ENCODE assay signal across 35 cellular contexts in the genomic region with DNA sequence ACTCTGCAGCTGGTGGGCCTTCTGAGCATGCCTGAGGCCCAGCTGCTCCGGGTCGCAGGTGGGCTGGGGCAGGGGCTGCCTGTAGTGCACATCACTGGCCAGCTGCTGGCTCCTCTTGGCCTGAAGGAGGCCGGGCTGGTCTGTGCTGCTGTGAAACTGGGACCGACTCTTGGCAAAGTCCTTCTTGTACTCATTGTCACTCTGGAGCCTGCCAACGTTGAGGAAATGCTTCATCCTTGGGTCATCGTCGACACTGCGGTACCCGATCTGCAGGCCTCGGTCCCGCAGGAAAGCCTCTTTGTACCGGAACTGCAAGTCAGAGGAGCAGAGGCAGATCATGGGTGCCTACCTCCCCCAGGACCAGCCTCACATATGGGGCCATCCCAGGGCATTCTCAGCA. TPM values are rescaled to one million over a fixed set of nuclear protein-coding genes. Genes with fewer than 3 reads are reported as not detected.
"Had no signal": no experiment of that assay in that cellular context is flagged by ENCODE, and none has a peak within 500 bp of the region (broad histone marks: within the 10 kb centered on the region; RNA-seq: fewer than 3 reads in every experiment).

No MANE protein-coding gene starts in this region.

- ATAC-seq: activated CD4-positive, CD25-positive, alpha-beta regulatory T cell treated with anti-CD3 and anti-CD28 coated beads, Interleukin-2, amount 50 U/mL, for 24 hours; activated CD8-positive, alpha-beta T cell treated with anti-CD3 and anti-CD28 coated beads for 36 hours; activated T-cell treated with anti-CD3 and anti-CD28 coated beads, Interleukin-2, amount 50 U/mL, for 4 hours; activated T-helper 17 cell treated with anti-CD3 and anti-CD28 coated beads, Interleukin-2, amount 50 U/mL, for 72 hours; esophagus mucosa; foreskin keratinocyte; gastroesophageal sphincter; T-helper 17 cell had no signal

- H3K4me3 Mint-ChIP-seq: activated B cell treated with CpG ODN at 0.5 μM for 24 hours; activated CD8-positive, alpha-beta T cell treated with anti-CD3 and anti-CD28 coated beads for 36 hours; activated naive CD8-positive, alpha-beta T cell; activated T-cell treated with anti-CD3 and anti-CD28 coated beads, Interleukin-2, amount 50 U/mL, for 4 hours; activated T-helper 17 cell treated with anti-CD3 and anti-CD28 coated beads, Interleukin-2, amount 50 U/mL, for 72 hours; central memory CD8-positive, alpha-beta T cell; dendritic cell treated with granulocyte-macrophage colony-stimulating factor and Interleukin-4, amounts not matched to agents 40 ng/mL and 50 ng/mL, for 4 days; endodermal cell; T-helper 17 cell; T-helper 2 cell treated with Interferon-gamma antibody and Interleukin-4, amounts not matched to agents 5 μg/mL and 100 μg/mL, for 36 hours had no signal

- H3K4me1 Mint-ChIP-seq: activated B cell treated with CpG ODN at 0.5 μM for 24 hours; activated T-helper 17 cell treated with anti-CD3 and anti-CD28 coated beads, Interleukin-2, amount 50 U/mL, for 72 hours; central memory CD8-positive, alpha-beta T cell; T-helper 17 cell had no signal

- H3K4me1 ChIP-seq: foreskin keratinocyte, gastroesophageal sphincter had no signal

- H3K27ac ChIP-seq: brain microvascular endothelial cell, coronary artery, dorsolateral prefrontal cortex, foreskin keratinocyte, gastroesophageal sphincter, WERI-Rb-1 had no signal

- DNase-seq: activated B cell treated with CpG ODN at 0.5 μM for 24 hours; activated CD4-positive, alpha-beta T cell treated with anti-CD3 and anti-CD28 coated beads for 48 hours; activated CD4-positive, alpha-beta T cell treated with anti-CD3 and anti-CD28 coated beads, Interleukin-2, amount 50 U/mL, for 1 hour; activated CD4-positive, alpha-beta T cell treated with anti-CD3 and anti-CD28 coated beads, Interleukin-2, amount 50 U/mL, for 48 hours; activated CD8-positive, alpha-beta memory T cell treated with anti-CD3 and anti-CD28 coated beads for 24 hours; activated CD8-positive, alpha-beta T cell treated with anti-CD3 and anti-CD28 coated beads for 36 hours; activated effector memory CD4-positive, alpha-beta T cell treated with Interleukin-2 at 50 U/mL for 16 hours; activated gamma-delta T cell treated with Interleukin-2 at 50 U/mL for 16 hours; activated naive CD4-positive, alpha-beta T cell treated with anti-CD3 and anti-CD28 coated beads, Interleukin-2, amount 50 U/mL, for 16 hours; activated naive CD4-positive, alpha-beta T cell treated with Interleukin-2 at 50 U/mL for 16 hours; activated T-cell treated with anti-CD3 and anti-CD28 coated beads, Interleukin-2, amount 50 U/mL, for 4 hours; amniotic stem cell; anterior cingulate cortex; brain microvascular endothelial cell; dorsolateral prefrontal cortex; effector memory CD4-positive, alpha-beta T cell; endodermal cell; foreskin keratinocyte; T-helper 1 cell; T-helper 17 cell; T1000; WERI-Rb-1 had no signal

- H3K9me3 Mint-ChIP-seq: activated B cell treated with CpG ODN at 0.5 μM for 24 hours; activated CD8-positive, alpha-beta T cell treated with anti-CD3 and anti-CD28 coated beads for 36 hours; activated T-cell treated with anti-CD3 and anti-CD28 coated beads, Interleukin-2, amount 50 U/mL, for 4 hours; activated T-helper 17 cell treated with anti-CD3 and anti-CD28 coated beads, Interleukin-2, amount 50 U/mL, for 72 hours; central memory CD8-positive, alpha-beta T cell; dendritic cell treated with granulocyte-macrophage colony-stimulating factor and Interleukin-4, amounts not matched to agents 40 ng/mL and 50 ng/mL, for 4 days; endodermal cell; T-helper 2 cell treated with Interferon-gamma antibody and Interleukin-4, amounts not matched to agents 5 μg/mL and 100 μg/mL, for 36 hours had no signal

- H3K36me3 ChIP-seq: brain microvascular endothelial cell, gastroesophageal sphincter, WERI-Rb-1 had no signal

- H3K36me3 Mint-ChIP-seq: activated naive CD8-positive, alpha-beta T cell had no signal

- H3K27ac Mint-ChIP-seq: activated B cell treated with CpG ODN at 0.5 μM for 24 hours; activated CD8-positive, alpha-beta T cell treated with anti-CD3 and anti-CD28 coated beads for 36 hours; activated naive CD8-positive, alpha-beta T cell; activated T-helper 17 cell treated with anti-CD3 and anti-CD28 coated beads, Interleukin-2, amount 50 U/mL, for 72 hours; dendritic cell treated with granulocyte-macrophage colony-stimulating factor and Interleukin-4, amounts not matched to agents 40 ng/mL and 50 ng/mL, for 4 days; endodermal cell; T-helper 17 cell; T-helper 2 cell treated with Interferon-gamma antibody and Interleukin-4, amounts not matched to agents 5 μg/mL and 100 μg/mL, for 36 hours had no signal

- H3K9me3 ChIP-seq: gastroesophageal sphincter had no signal

- H3K4me3 ChIP-seq: coronary artery, dorsolateral prefrontal cortex, gastroesophageal sphincter had no signal

- H3K27me3 ChIP-seq: brain microvascular endothelial cell, foreskin keratinocyte had no signal

RNA-seq across cellular contexts. Expression of gene HABP2, which starts 37.7 kb away (rescaled TPM):
- total RNA-seq: activated B cell treated with CpG ODN at 0.5 μM for 24 hours; activated CD8-positive, alpha-beta T cell treated with anti-CD3 and anti-CD28 coated beads for 36 hours; activated T-helper 17 cell treated with anti-CD3 and anti-CD28 coated beads, Interleukin-2, amount 50 U/mL, for 72 hours; astrocyte; bronchial epithelial cell; cardiac septum; cerebellum; foreskin keratinocyte; gastroesophageal sphincter; T-helper 17 cell had no signal
- polyA plus RNA-seq: foreskin keratinocyte had no signal
